9 cellular contexts compared by ENCODE assay signal in genomic region chr19:1254530-1255185, GRCh38. TPM values are rescaled to one million over a fixed set of nuclear protein-coding genes. Genes with fewer than 3 reads are reported as not detected.
DNase-seq lines count a peak whose midpoint lies in the region; ATAC-seq, FAIRE-seq and TF ChIP-seq lines count a peak whose summit lies in the region.
"Had no signal": no experiment of that assay in that cellular context is flagged by ENCODE, and none has a peak within 500 bp of the region (broad histone marks: within the 10 kb centered on the region; RNA-seq: fewer than 3 reads in every experiment).

No MANE protein-coding gene starts in this region.

- BruUV-seq in HepG2 (replicated peaks; lab: Mats Ljungman, UMichigan): no TSS peak

- no peak overlapping the region for H3K4me3 ChIP-seq in HUES48 (ENCODE audit: low read depth, low read length)
- H3K4me3 ChIP-seq in HepG2 (replicated peaks in 1 of 3; ENCODE audit: insufficient read depth in 1 of 3, low read depth in 2 of 3, low read length in 3 of 3): peak overlapping the region in 1 of 3 experiments; percentile 50; a peak in 1 of 6 replicates

- peak; percentile 63 for FAIRE-seq in HepG2 (lab: Jason Lieb, UNC)

- peak; percentile 43 to 55; a peak in 2 of 4 replicates for TF ChIP-seq POLR2A in HepG2 (IDR thresholded peaks at IDR 0.05; ENCODE audit: insufficient read depth in 1 of 2, low read depth in 2 of 2, low read length in 2 of 2)

- intact Hi-C loops in HepG2 (cut with micrococcal nuclease; ENCODE audit: unreplicated experiment): no loop called here

- peaks cover 4% of the 10 kb centered on the region; the same call in 1 of the 2 replicates for H3K4me1 ChIP-seq in HUES48 (ENCODE audit: control insufficient read depth, insufficient read depth, low read length)
- H3K4me1 ChIP-seq in HepG2 (ENCODE audit: insufficient read depth, low read length): peaks cover 64% of the 10 kb centered on the region

- peak overlapping the region; percentile 18; the same call in 1 of the 2 replicates for H3K4me2 ChIP-seq in HepG2 (ENCODE audit: low read depth, low read length)

- ATAC-seq in HepG2 (no peak), GM21529 (IDR thresholded peaks at IDR 0.05; ENCODE audit: unreplicated experiment) (no peak), GM19463 (IDR thresholded peaks at IDR 0.05; ENCODE audit: unreplicated experiment) (no peak)
- no peak for ATAC-seq in stimulated activated naive B cell treated with anti-CD40 and anti-IgM and Interleukin-4, amounts not matched to agents 10 μg/mL and 1 μg/mL and 100 μg/mL, for 72 hours (replicated peaks)

- CTCF ChIA-PET in HepG2 (lab: Yijun Ruan, JAX; ENCODE audit: low intra/inter-chr PET ratio, low total read pairs): no interaction called here

- H3K4me3 Mint-ChIP-seq in activated naive CD8-positive, alpha-beta T cell treated with anti-CD3 and anti-CD28 coated beads for 36 hours: peak overlapping the region; percentile 4
- peak overlapping the region; percentile 41 to 54 for H3K4me3 Mint-ChIP-seq in stimulated activated naive B cell treated with anti-CD40 and anti-IgM and Interleukin-4, amounts not matched to agents 10 μg/mL and 1 μg/mL and 100 μg/mL, for 72 hours

- H2AFZ ChIP-seq in HepG2 (ENCODE audit: low read length): no peak overlapping the region

- peak overlapping the region; percentile 89 for H3K27ac ChIP-seq in HUES48 (ENCODE audit: low read depth, low read length)
- peak overlapping the region; percentile 94 for H3K27ac ChIP-seq in HepG2 (ENCODE audit: extremely low read length, insufficient read depth, low read length)

- POLR2A ChIA-PET in HepG2 (lab: Yijun Ruan, JAX): interaction anchor here (2.1 to 13.7 kb wide), 3 partner anchors 10 to 11 kb away, joined by 83 to 668 read pairs (median 464); partner anchors contain the start of genes ATP5F1D and CIRBP

- H3K9me3 ChIP-seq in HUES48 (ENCODE audit: control insufficient read depth, insufficient read depth, low read length) (no peaks in the 10 kb centered on the region), HepG2 (ENCODE audit: low read length) (no peaks in the 10 kb centered on the region)

- TF ChIP-seq RAD21 in HepG2 (CRISPR knock-in tag; IDR thresholded peaks at IDR 0.05): no peak

- WGBS in HepG2 (ENCODE audit: low lambda C conversion rate): 80% methylated on average over 20 of the region's 20 CpGs

- H3K36me3 Mint-ChIP-seq in activated naive CD8-positive, alpha-beta T cell treated with anti-CD3 and anti-CD28 coated beads for 36 hours: peaks cover 24% of the 10 kb centered on the region
- H3K36me3 Mint-ChIP-seq in stimulated activated naive B cell treated with anti-CD40 and anti-IgM and Interleukin-4, amounts not matched to agents 10 μg/mL and 1 μg/mL and 100 μg/mL, for 72 hours: peaks cover 36 to 42% of the 10 kb centered on the region in 2 donors

- peak; percentile 13 to 70; a peak in 2 of 4 replicates for TF ChIP-seq EP300 in HepG2 (IDR thresholded peaks at IDR 0.05; ENCODE audit: low read depth in 2 of 2, low read length in 2 of 2)
- TF ChIP-seq EP300 in HepG2 (CRISPR knock-in tag; IDR thresholded peaks at IDR 0.05; ENCODE audit: borderline replicate concordance): no peak

- H3K27me3 Mint-ChIP-seq in activated naive CD8-positive, alpha-beta T cell treated with anti-CD3 and anti-CD28 coated beads for 36 hours: no peaks in the 10 kb centered on the region
- no peaks in the 10 kb centered on the region for H3K27me3 Mint-ChIP-seq in stimulated activated naive B cell treated with anti-CD40 and anti-IgM and Interleukin-4, amounts not matched to agents 10 μg/mL and 1 μg/mL and 100 μg/mL, for 72 hours

- H4K20me1 ChIP-seq in HepG2 (ENCODE audit: insufficient read depth, low read length): peaks cover 64% of the 10 kb centered on the region; the same call in 1 of the 2 replicates

- peaks cover 31% of the 10 kb centered on the region for H3K4me1 Mint-ChIP-seq in activated naive CD8-positive, alpha-beta T cell treated with anti-CD3 and anti-CD28 coated beads for 36 hours
- H3K4me1 Mint-ChIP-seq in stimulated activated naive B cell treated with anti-CD40 and anti-IgM and Interleukin-4, amounts not matched to agents 10 μg/mL and 1 μg/mL and 100 μg/mL, for 72 hours: peaks cover 31 to 58% of the 10 kb centered on the region in 2 donors

- H3K36me3 ChIP-seq in HUES48 (ENCODE audit: control insufficient read depth, insufficient read depth, low read length) (peaks cover 58% of the 10 kb centered on the region), HepG2 (replicated peaks in 1 of 2; ENCODE audit: control insufficient read depth in 1 of 2, insufficient read depth in 2 of 2, low read length in 2 of 2) (peaks cover 20 to 48% of the 10 kb centered on the region in 2 experiments)

- no peaks in the 10 kb centered on the region for H3K9me3 Mint-ChIP-seq in activated naive CD8-positive, alpha-beta T cell treated with anti-CD3 and anti-CD28 coated beads for 36 hours
- no peaks in the 10 kb centered on the region for H3K9me3 Mint-ChIP-seq in stimulated activated naive B cell treated with anti-CD40 and anti-IgM and Interleukin-4, amounts not matched to agents 10 μg/mL and 1 μg/mL and 100 μg/mL, for 72 hours

- H3K27ac Mint-ChIP-seq in activated naive CD8-positive, alpha-beta T cell treated with anti-CD3 and anti-CD28 coated beads for 36 hours: peak overlapping the region; percentile 29
- H3K27ac Mint-ChIP-seq in stimulated activated naive B cell treated with anti-CD40 and anti-IgM and Interleukin-4, amounts not matched to agents 10 μg/mL and 1 μg/mL and 100 μg/mL, for 72 hours: peak overlapping the region; percentile 37

- H3K9ac ChIP-seq in HUES48 (ENCODE audit: low read depth, low read length): no peak overlapping the region
- H3K9ac ChIP-seq in HepG2 (ENCODE audit: insufficient read depth, low read depth, low read length): peak overlapping the region; percentile 92; the same call in 1 of the 2 replicates

- no peak for DNase-seq in activated naive CD8-positive, alpha-beta T cell treated with anti-CD3 and anti-CD28 coated beads for 36 hours
- DNase-seq in HepG2 (ENCODE audit: low spot score) (no peak), A172 (ENCODE audit: low spot score) (no peak), NCI-H1930 (lab: John Stamatoyannopoulos, UW) (no peak)
- no peak for DNase-seq in stimulated activated naive B cell treated with anti-CD40 and anti-IgM and Interleukin-4, amounts not matched to agents 10 μg/mL and 1 μg/mL and 100 μg/mL, for 72 hours
- DNase-seq: NCI-H2171 treated with DMSO at 0.1 percent for 48 hours had no signal

- in situ Hi-C loops in HepG2 (cut with HindIII; ENCODE audit: extremely low pct_ligation_motif_present, low pct_unique_long_range_greater_than_20kb): no loop called here

- H3K27me3 ChIP-seq in HUES48 (ENCODE audit: control insufficient read depth, insufficient read depth, low read length): no peaks in the 10 kb centered on the region
- no peaks in the 10 kb centered on the region; a peak in 1 of 5 replicates for H3K27me3 ChIP-seq in HepG2 (ENCODE audit: control insufficient read depth in 1 of 2, insufficient read depth in 2 of 2, low read length in 2 of 2)

- peaks cover 35% of the 10 kb centered on the region for H3K79me2 ChIP-seq in HepG2 (ENCODE audit: insufficient read depth, low read length)

- no peak for TF ChIP-seq CTCF in HepG2 (CRISPR knock-in tag; IDR thresholded peaks at IDR 0.05)

RNA-seq across cellular contexts. Expression of gene MIDN, which starts 6.3 kb away (rescaled TPM):
- 10 to 100 TPM; 29.3 to 29.6 TPM for total RNA-seq in activated naive CD8-positive, alpha-beta T cell treated with anti-CD3 and anti-CD28 coated beads for 36 hours
- total RNA-seq in HepG2 (2016; rRNA removed; fragmentation: Illumina TruSeq; extraction: Trizol): 8.4 and 10.7 TPM in 2 replicates
- total RNA-seq in HepG2 (2016; cell fraction: cytosol; rRNA removed; fragmentation: Illumina TruSeq; extraction: Trizol; ENCODE audit: low read depth): 6.5 and 7.9 TPM in 2 replicates
- 8.9 and 11.0 TPM in 2 replicates for total RNA-seq in HepG2 (2016; cell fraction: insoluble cytoplasmic fraction; rRNA removed; fragmentation: Illumina TruSeq; extraction: Trizol)
- 14.1 and 14.8 TPM in 2 replicates for total RNA-seq in HepG2 (2016; cell fraction: membrane; rRNA removed; fragmentation: Illumina TruSeq; extraction: Trizol)
- 17.3 and 19.0 TPM in 2 replicates for total RNA-seq in HepG2 (2016; cell fraction: nucleus; rRNA removed; fragmentation: Illumina TruSeq; extraction: Trizol)
- 18.0 and 19.6 TPM in 2 replicates for polyA plus RNA-seq in HepG2 (2011; rRNA removed)
- 14.8 and 17.8 TPM in 2 replicates for polyA plus RNA-seq in HepG2 (2011; cell fraction: cytosol; rRNA removed)
- polyA plus RNA-seq in HepG2 (2011; cell fraction: nucleus; rRNA removed): 116 and 135 TPM in 2 replicates
- polyA plus RNA-seq in HepG2 (2012): 27.5 and 28.1 TPM in 2 replicates
- 2.7 and 3.3 TPM in 2 replicates for polyA plus RNA-seq in HepG2 (2016; cell fraction: cytosol; fragmentation: Illumina TruSeq; extraction: Trizol; ENCODE audit: low read depth)
- polyA plus RNA-seq in HepG2 (2016; cell fraction: insoluble cytoplasmic fraction; fragmentation: Illumina TruSeq; extraction: Trizol; ENCODE audit: low read depth): 30.9 and 43.0 TPM in 2 replicates
- 10.2 and 10.3 TPM in 2 replicates for polyA plus RNA-seq in HepG2 (2016; cell fraction: membrane; fragmentation: Illumina TruSeq; extraction: Trizol; ENCODE audit: low read depth)
- 76.5 and 77.9 TPM in 2 replicates for polyA plus RNA-seq in HepG2 (2016; cell fraction: nucleus; fragmentation: Illumina TruSeq; extraction: Trizol; ENCODE audit: insufficient read depth, low read depth)
- 14.0 and 39.5 TPM in 2 replicates for polyA minus RNA-seq in HepG2 (2011; rRNA and poly(A)+ RNA removed; ENCODE audit: low replicate concordance)
- polyA minus RNA-seq in HepG2 (2011; cell fraction: cytosol; rRNA and poly(A)+ RNA removed): 42.7 and 47.0 TPM in 2 replicates
- 36.8 and 48.0 TPM in 2 replicates for polyA minus RNA-seq in HepG2 (2011; cell fraction: nucleus; rRNA and poly(A)+ RNA removed)
- total RNA-seq in A172 (2014; rRNA removed; shearing (Covaris generic)): 7.0 and 19.2 TPM in 2 replicates

RNA-seq across cellular contexts. Expression of gene ATP5F1D, which starts 13.1 kb away (rescaled TPM):
- 100 to 1,000 TPM; 175 to 177 TPM for total RNA-seq in activated naive CD8-positive, alpha-beta T cell treated with anti-CD3 and anti-CD28 coated beads for 36 hours
- 78.7 and 88.0 TPM in 2 replicates for total RNA-seq in HepG2 (2016; rRNA removed; fragmentation: Illumina TruSeq; extraction: Trizol)
- 72.7 and 79.4 TPM in 2 replicates for total RNA-seq in HepG2 (2016; cell fraction: cytosol; rRNA removed; fragmentation: Illumina TruSeq; extraction: Trizol; ENCODE audit: low read depth)
- total RNA-seq in HepG2 (2016; cell fraction: insoluble cytoplasmic fraction; rRNA removed; fragmentation: Illumina TruSeq; extraction: Trizol): 80.1 and 93.1 TPM in 2 replicates
- total RNA-seq in HepG2 (2016; cell fraction: membrane; rRNA removed; fragmentation: Illumina TruSeq; extraction: Trizol): 72.8 and 84.2 TPM in 2 replicates
- total RNA-seq in HepG2 (2016; cell fraction: nucleus; rRNA removed; fragmentation: Illumina TruSeq; extraction: Trizol): 40.6 and 53.8 TPM in 2 replicates
- polyA plus RNA-seq in HepG2 (2011; rRNA removed): 39.4 and 49.3 TPM in 2 replicates
- polyA plus RNA-seq in HepG2 (2011; cell fraction: cytosol; rRNA removed): 61.0 and 112 TPM in 2 replicates
- polyA plus RNA-seq in HepG2 (2011; cell fraction: nucleus; rRNA removed): 105 and 111 TPM in 2 replicates
- 67.0 and 70.9 TPM in 2 replicates for polyA plus RNA-seq in HepG2 (2012)
- polyA plus RNA-seq in HepG2 (2016; cell fraction: cytosol; fragmentation: Illumina TruSeq; extraction: Trizol; ENCODE audit: low read depth): 126 and 135 TPM in 2 replicates
- polyA plus RNA-seq in HepG2 (2016; cell fraction: insoluble cytoplasmic fraction; fragmentation: Illumina TruSeq; extraction: Trizol; ENCODE audit: low read depth): 131 and 155 TPM in 2 replicates
- polyA plus RNA-seq in HepG2 (2016; cell fraction: membrane; fragmentation: Illumina TruSeq; extraction: Trizol; ENCODE audit: low read depth): 112 and 121 TPM in 2 replicates
- 129 and 134 TPM in 2 replicates for polyA plus RNA-seq in HepG2 (2016; cell fraction: nucleus; fragmentation: Illumina TruSeq; extraction: Trizol; ENCODE audit: insufficient read depth, low read depth)
- polyA minus RNA-seq in HepG2 (2011; rRNA and poly(A)+ RNA removed; ENCODE audit: low replicate concordance): 60.5 and 86.6 TPM in 2 replicates
- 53.6 and 68.0 TPM in 2 replicates for polyA minus RNA-seq in HepG2 (2011; cell fraction: cytosol; rRNA and poly(A)+ RNA removed)
- polyA minus RNA-seq in HepG2 (2011; cell fraction: nucleus; rRNA and poly(A)+ RNA removed): 14.7 and 18.9 TPM in 2 replicates
- total RNA-seq in A172 (2014; rRNA removed; shearing (Covaris generic)): 42.2 and 78.9 TPM in 2 replicates

RNA-seq across cellular contexts. Expression of gene CIRBP, which starts 14.5 kb away (rescaled TPM):
- total RNA-seq in activated naive CD8-positive, alpha-beta T cell treated with anti-CD3 and anti-CD28 coated beads for 36 hours: 100 to 1,000 TPM; 208 to 216 TPM
- total RNA-seq in HepG2 (2016; rRNA removed; fragmentation: Illumina TruSeq; extraction: Trizol): 133 and 135 TPM in 2 replicates
- 96.6 and 116 TPM in 2 replicates for total RNA-seq in HepG2 (2016; cell fraction: cytosol; rRNA removed; fragmentation: Illumina TruSeq; extraction: Trizol; ENCODE audit: low read depth)
- total RNA-seq in HepG2 (2016; cell fraction: insoluble cytoplasmic fraction; rRNA removed; fragmentation: Illumina TruSeq; extraction: Trizol): 122 and 153 TPM in 2 replicates
- 83.7 and 88.2 TPM in 2 replicates for total RNA-seq in HepG2 (2016; cell fraction: membrane; rRNA removed; fragmentation: Illumina TruSeq; extraction: Trizol)
- total RNA-seq in HepG2 (2016; cell fraction: nucleus; rRNA removed; fragmentation: Illumina TruSeq; extraction: Trizol): 100 and 108 TPM in 2 replicates
- polyA plus RNA-seq in HepG2 (2011; rRNA removed): 140 and 177 TPM in 2 replicates
- polyA plus RNA-seq in HepG2 (2011; cell fraction: cytosol; rRNA removed): 120 and 152 TPM in 2 replicates
- polyA plus RNA-seq in HepG2 (2011; cell fraction: nucleus; rRNA removed): 887 and 1,037 TPM in 2 replicates
- 154 and 221 TPM in 2 replicates for polyA plus RNA-seq in HepG2 (2012)
- 39.2 and 45.5 TPM in 2 replicates for polyA plus RNA-seq in HepG2 (2016; cell fraction: cytosol; fragmentation: Illumina TruSeq; extraction: Trizol; ENCODE audit: low read depth)
- 156 and 182 TPM in 2 replicates for polyA plus RNA-seq in HepG2 (2016; cell fraction: insoluble cytoplasmic fraction; fragmentation: Illumina TruSeq; extraction: Trizol; ENCODE audit: low read depth)
- polyA plus RNA-seq in HepG2 (2016; cell fraction: membrane; fragmentation: Illumina TruSeq; extraction: Trizol; ENCODE audit: low read depth): 63.6 and 72.0 TPM in 2 replicates
- 293 and 318 TPM in 2 replicates for polyA plus RNA-seq in HepG2 (2016; cell fraction: nucleus; fragmentation: Illumina TruSeq; extraction: Trizol; ENCODE audit: insufficient read depth, low read depth)
- 38.8 and 49.7 TPM in 2 replicates for polyA minus RNA-seq in HepG2 (2011; rRNA and poly(A)+ RNA removed; ENCODE audit: low replicate concordance)
- 32.8 and 38.9 TPM in 2 replicates for polyA minus RNA-seq in HepG2 (2011; cell fraction: cytosol; rRNA and poly(A)+ RNA removed)
- polyA minus RNA-seq in HepG2 (2011; cell fraction: nucleus; rRNA and poly(A)+ RNA removed): 106 and 131 TPM in 2 replicates
- total RNA-seq in A172 (2014; rRNA removed; shearing (Covaris generic)): 124 and 266 TPM in 2 replicates

RNA-seq across cellular contexts. Expression of gene CBARP, which starts 16.9 kb away (rescaled TPM):
- total RNA-seq in activated naive CD8-positive, alpha-beta T cell treated with anti-CD3 and anti-CD28 coated beads for 36 hours: under 1 TPM; 0.33 to 0.46 TPM
- 0.27 and 1.2 TPM in 2 replicates for total RNA-seq in HepG2 (2016; rRNA removed; fragmentation: Illumina TruSeq; extraction: Trizol)
- total RNA-seq in HepG2 (2016; cell fraction: cytosol; rRNA removed; fragmentation: Illumina TruSeq; extraction: Trizol; ENCODE audit: low read depth): 1.1 and 1.3 TPM in 2 replicates
- total RNA-seq in HepG2 (2016; cell fraction: insoluble cytoplasmic fraction; rRNA removed; fragmentation: Illumina TruSeq; extraction: Trizol): 0.82 and 1.8 TPM in 2 replicates
- 1.1 and 1.8 TPM in 2 replicates for total RNA-seq in HepG2 (2016; cell fraction: membrane; rRNA removed; fragmentation: Illumina TruSeq; extraction: Trizol)
- 0.88 and 1.8 TPM in 2 replicates for total RNA-seq in HepG2 (2016; cell fraction: nucleus; rRNA removed; fragmentation: Illumina TruSeq; extraction: Trizol)
- 1.4 and 2.8 TPM in 2 replicates for polyA plus RNA-seq in HepG2 (2011; rRNA removed)
- 1.0 and 2.2 TPM in 2 replicates for polyA plus RNA-seq in HepG2 (2011; cell fraction: cytosol; rRNA removed)
- 12.5 TPM in 2 replicates for polyA plus RNA-seq in HepG2 (2011; cell fraction: nucleus; rRNA removed)
- polyA plus RNA-seq in HepG2 (2012): 1.1 and 1.9 TPM in 2 replicates
- 0.58 and 0.73 TPM in 2 replicates for polyA plus RNA-seq in HepG2 (2016; cell fraction: cytosol; fragmentation: Illumina TruSeq; extraction: Trizol; ENCODE audit: low read depth)
- 0.82 and 1.5 TPM in 2 replicates for polyA plus RNA-seq in HepG2 (2016; cell fraction: insoluble cytoplasmic fraction; fragmentation: Illumina TruSeq; extraction: Trizol; ENCODE audit: low read depth)
- polyA plus RNA-seq in HepG2 (2016; cell fraction: membrane; fragmentation: Illumina TruSeq; extraction: Trizol; ENCODE audit: low read depth): 2.0 and 2.4 TPM in 2 replicates
- polyA plus RNA-seq in HepG2 (2016; cell fraction: nucleus; fragmentation: Illumina TruSeq; extraction: Trizol; ENCODE audit: insufficient read depth, low read depth): 6.5 and 7.2 TPM in 2 replicates
- polyA minus RNA-seq in HepG2 (2011; rRNA and poly(A)+ RNA removed; ENCODE audit: low replicate concordance): 0.21 and 2.3 TPM in 2 replicates
- 1.3 and 1.7 TPM in 2 replicates for polyA minus RNA-seq in HepG2 (2011; cell fraction: cytosol; rRNA and poly(A)+ RNA removed)
- polyA minus RNA-seq in HepG2 (2011; cell fraction: nucleus; rRNA and poly(A)+ RNA removed): 0.90 and 2.0 TPM in 2 replicates
- total RNA-seq in A172 (2014; rRNA removed; shearing (Covaris generic)): 0.93 and 0.95 TPM in 2 replicates

RNA-seq across cellular contexts. Expression of gene FAM174C, which starts 20.7 kb away (rescaled TPM):
- total RNA-seq in activated naive CD8-positive, alpha-beta T cell treated with anti-CD3 and anti-CD28 coated beads for 36 hours: 100 to 1,000 TPM in 1 of 2 experiments, 10 to 100 TPM in 1; 99.8 to 101 TPM
- 21.9 and 31.3 TPM in 2 replicates for total RNA-seq in HepG2 (2016; rRNA removed; fragmentation: Illumina TruSeq; extraction: Trizol)
- total RNA-seq in HepG2 (2016; cell fraction: cytosol; rRNA removed; fragmentation: Illumina TruSeq; extraction: Trizol; ENCODE audit: low read depth): 67.5 and 90.2 TPM in 2 replicates
- total RNA-seq in HepG2 (2016; cell fraction: insoluble cytoplasmic fraction; rRNA removed; fragmentation: Illumina TruSeq; extraction: Trizol): 14.2 and 28.2 TPM in 2 replicates
- 57.9 and 74.3 TPM in 2 replicates for total RNA-seq in HepG2 (2016; cell fraction: membrane; rRNA removed; fragmentation: Illumina TruSeq; extraction: Trizol)
- total RNA-seq in HepG2 (2016; cell fraction: nucleus; rRNA removed; fragmentation: Illumina TruSeq; extraction: Trizol): 18.6 and 22.9 TPM in 2 replicates
- polyA plus RNA-seq in HepG2 (2011; rRNA removed): 19.5 and 21.2 TPM in 2 replicates
- 21.0 and 42.4 TPM in 2 replicates for polyA plus RNA-seq in HepG2 (2011; cell fraction: cytosol; rRNA removed)
- 45.8 and 49.4 TPM in 2 replicates for polyA plus RNA-seq in HepG2 (2011; cell fraction: nucleus; rRNA removed)
- 14.1 and 18.2 TPM in 2 replicates for polyA plus RNA-seq in HepG2 (2012)
- polyA plus RNA-seq in HepG2 (2016; cell fraction: cytosol; fragmentation: Illumina TruSeq; extraction: Trizol; ENCODE audit: low read depth): 104 and 136 TPM in 2 replicates
- polyA plus RNA-seq in HepG2 (2016; cell fraction: insoluble cytoplasmic fraction; fragmentation: Illumina TruSeq; extraction: Trizol; ENCODE audit: low read depth): 24.1 and 30.7 TPM in 2 replicates
- 78.9 and 88.8 TPM in 2 replicates for polyA plus RNA-seq in HepG2 (2016; cell fraction: membrane; fragmentation: Illumina TruSeq; extraction: Trizol; ENCODE audit: low read depth)
- 43.0 and 56.8 TPM in 2 replicates for polyA plus RNA-seq in HepG2 (2016; cell fraction: nucleus; fragmentation: Illumina TruSeq; extraction: Trizol; ENCODE audit: insufficient read depth, low read depth)
- polyA minus RNA-seq in HepG2 (2011; rRNA and poly(A)+ RNA removed; ENCODE audit: low replicate concordance): 15.5 and 24.8 TPM in 2 replicates
- polyA minus RNA-seq in HepG2 (2011; cell fraction: cytosol; rRNA and poly(A)+ RNA removed): 9.4 and 11.7 TPM in 2 replicates
- 6.5 and 6.8 TPM in 2 replicates for polyA minus RNA-seq in HepG2 (2011; cell fraction: nucleus; rRNA and poly(A)+ RNA removed)
- total RNA-seq in A172 (2014; rRNA removed; shearing (Covaris generic)): 90.5 and 93.6 TPM in 2 replicates
